23 cellular contexts compared by ENCODE assay signal in genomic region chr18:79445221-79445620, GRCh38.
"Had no signal": no experiment of that assay in that cellular context is flagged by ENCODE, and none has a peak within 500 bp of the region (broad histone marks: within the 10 kb centered on the region; RNA-seq: fewer than 3 reads in every experiment).

No MANE protein-coding gene starts in this region.

- H3K27ac ChIP-seq: body of pancreas, left lung, right atrium auricular region, testis, VCaP had no signal

- H3K4me1 Mint-ChIP-seq: activated CD8-positive, alpha-beta memory T cell treated with anti-CD3 and anti-CD28 coated beads, Interleukin-2, amount 10 ng/mL, durations not matched to agents 7 days and 5 days; activated naive CD8-positive, alpha-beta T cell treated with anti-CD3 and anti-CD28 coated beads, Interleukin-2, amount 10 ng/mL, durations not matched to agents 7 days and 5 days had no signal

- H3K27me3 ChIP-seq: body of pancreas, left lung, right atrium auricular region, testis had no signal

- H3K9me3 Mint-ChIP-seq: activated naive CD8-positive, alpha-beta T cell treated with anti-CD3 and anti-CD28 coated beads, Interleukin-2, amount 10 ng/mL, durations not matched to agents 7 days and 5 days; effector memory CD8-positive, alpha-beta T cell; nephron; type B pancreatic cell had no signal

- H3K4me3 ChIP-seq: body of pancreas, left lung, right atrium auricular region, testis had no signal

- H3K9me3 ChIP-seq: body of pancreas, left lung, right atrium auricular region, testis had no signal

- ATAC-seq: activated CD8-positive, alpha-beta memory T cell treated with anti-CD3 and anti-CD28 coated beads, Interleukin-2, amount 10 ng/mL, durations not matched to agents 7 days and 5 days; body of pancreas; effector memory CD8-positive, alpha-beta T cell; left lung; SK-N-SH treated with all-trans-retinoic acid at 6 μM for 48 hours had no signal

- H3K4me3 Mint-ChIP-seq: activated CD8-positive, alpha-beta memory T cell treated with anti-CD3 and anti-CD28 coated beads, Interleukin-2, amount 10 ng/mL, durations not matched to agents 7 days and 5 days; activated naive CD8-positive, alpha-beta T cell treated with anti-CD3 and anti-CD28 coated beads, Interleukin-2, amount 10 ng/mL, durations not matched to agents 7 days and 5 days; effector memory CD8-positive, alpha-beta T cell; nephron had no signal

- DNase-seq: activated CD4-positive, alpha-beta T cell treated with anti-CD3 and anti-CD28 coated beads for 1 hour; activated CD4-positive, alpha-beta T cell treated with anti-CD3 and anti-CD28 coated beads, Interleukin-2, amount 50 U/mL, for 48 hours; activated CD8-positive, alpha-beta memory T cell treated with anti-CD3 and anti-CD28 coated beads, Interleukin-2, amount 10 ng/mL, durations not matched to agents 7 days and 5 days; activated effector memory CD4-positive, alpha-beta T cell treated with Interleukin-2 at 50 U/mL for 16 hours; activated naive CD8-positive, alpha-beta T cell treated with anti-CD3 and anti-CD28 coated beads, Interleukin-2, amount 10 ng/mL, durations not matched to agents 7 days and 5 days; activated T-cell treated with anti-CD3 and anti-CD28 coated beads, Interleukin-2, amount 50 U/mL, for 1 hour; body of pancreas; caudate nucleus; effector memory CD8-positive, alpha-beta T cell; foreskin fibroblast; kidney; left lung; midbrain; occipital lobe; small intestine; stimulated activated CD4-positive, alpha-beta T cell treated with anti-CD3 and anti-CD28 coated beads, Interleukin-15, amount 100 ng/mL, for 24 hours; stimulated activated CD4-positive, alpha-beta T cell treated with anti-CD3 and anti-CD28 coated beads, Interleukin-2, amount 100 ng/mL, for 48 hours; testis had no signal

- H3K27ac Mint-ChIP-seq: activated CD8-positive, alpha-beta memory T cell treated with anti-CD3 and anti-CD28 coated beads, Interleukin-2, amount 10 ng/mL, durations not matched to agents 7 days and 5 days; activated naive CD8-positive, alpha-beta T cell treated with anti-CD3 and anti-CD28 coated beads, Interleukin-2, amount 10 ng/mL, durations not matched to agents 7 days and 5 days had no signal

- H3K27me3 Mint-ChIP-seq: activated CD8-positive, alpha-beta memory T cell treated with anti-CD3 and anti-CD28 coated beads, Interleukin-2, amount 10 ng/mL, durations not matched to agents 7 days and 5 days; activated naive CD8-positive, alpha-beta T cell treated with anti-CD3 and anti-CD28 coated beads, Interleukin-2, amount 10 ng/mL, durations not matched to agents 7 days and 5 days; effector memory CD8-positive, alpha-beta T cell; type B pancreatic cell had no signal

- H3K36me3 Mint-ChIP-seq: activated CD8-positive, alpha-beta memory T cell treated with anti-CD3 and anti-CD28 coated beads, Interleukin-2, amount 10 ng/mL, durations not matched to agents 7 days and 5 days; activated naive CD8-positive, alpha-beta T cell treated with anti-CD3 and anti-CD28 coated beads, Interleukin-2, amount 10 ng/mL, durations not matched to agents 7 days and 5 days; type B pancreatic cell had no signal

- H3K4me1 ChIP-seq: body of pancreas, left lung, testis had no signal
